In the genomic region with DNA sequence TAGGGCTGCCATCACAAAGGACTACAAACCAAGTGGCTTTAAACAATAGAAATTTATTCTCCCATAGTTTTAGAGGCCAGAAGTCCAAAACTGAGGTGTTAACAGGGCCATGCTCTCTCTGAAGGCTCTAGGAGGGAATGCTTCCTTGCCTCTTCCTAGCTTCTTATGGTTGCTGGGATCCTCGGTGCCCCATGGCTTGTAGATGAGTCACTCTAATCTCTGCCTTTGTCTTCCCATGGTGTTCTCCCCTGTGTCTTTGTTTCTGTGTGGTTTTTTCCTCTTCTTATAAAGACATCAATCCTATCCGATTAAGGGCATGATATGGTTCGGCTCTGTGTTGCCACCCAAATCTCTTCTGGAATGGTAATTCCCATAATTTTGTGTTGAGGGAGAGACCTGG, we compare ENCODE assay signal across 32 cellular contexts.
DNase-seq lines count a peak whose midpoint lies in the region; ATAC-seq and TF ChIP-seq lines count a peak whose summit lies in the region.
"Had no signal": no experiment of that assay in that cellular context is flagged by ENCODE, and none has a peak within 500 bp of the region (broad histone marks: within the 10 kb centered on the region; RNA-seq: fewer than 3 reads in every experiment).

No MANE protein-coding gene starts in this region.

- no peaks in the 10 kb centered on the region for H3K27me3 ChIP-seq in NT2/D1 (ENCODE audit: insufficient read depth, insufficient read length)
- H3K27me3 ChIP-seq in neural progenitor cell = no peaks in the 10 kb centered on the region
- H3K27me3 ChIP-seq in MM.1S (replicated peaks; ENCODE audit: insufficient read depth, low read length) = no peaks in the 10 kb centered on the region
- H3K27me3 ChIP-seq: adrenal gland, breast epithelium, right lobe of liver, stomach, uterus had no signal

- no peak overlapping the region for H3K27ac ChIP-seq in neural progenitor cell
- no peak overlapping the region for H3K27ac ChIP-seq in MM.1S (ENCODE audit: low read length)
- H3K27ac ChIP-seq: adrenal gland, breast epithelium, right lobe of liver, stomach, uterus had no signal

- H3K79me2 ChIP-seq in neural progenitor cell (ENCODE audit: low read depth) = no peaks in the 10 kb centered on the region
- no peaks in the 10 kb centered on the region for H3K79me2 ChIP-seq in MM.1S (ENCODE audit: low read length)

- H2AFZ ChIP-seq in neural progenitor cell (replicated peaks) (no peak overlapping the region), MM.1S (ENCODE audit: low read length) (no peak overlapping the region)

- H3K27ac Mint-ChIP-seq in chondrocyte (ENCODE audit: unreplicated experiment) (peak overlapping the region; percentile 15), neural progenitor cell (no peak overlapping the region), immature natural killer cell (no peak overlapping the region)
- H3K27ac Mint-ChIP-seq: activated CD4-positive, alpha-beta memory T cell treated with anti-CD3 and anti-CD28 coated beads, Interleukin-2, amount 10 ng/mL, durations not matched to agents 7 days and 5 days; activated naive CD4-positive, alpha-beta T cell treated with anti-CD3 and anti-CD28 coated beads for 36 hours; CD8-positive, alpha-beta memory T cell; memory B cell had no signal

- H3K9ac ChIP-seq in NT2/D1 (ENCODE audit: insufficient read length, low read depth) (no peak overlapping the region), neural progenitor cell (no peak overlapping the region), MM.1S (ENCODE audit: low read length) (no peak overlapping the region)

- no peaks in the 10 kb centered on the region for H3K4me1 ChIP-seq in NT2/D1 (ENCODE audit: insufficient read depth, insufficient read length)
- peaks cover 15% of the 10 kb centered on the region for H3K4me1 ChIP-seq in neural progenitor cell
- H3K4me1 ChIP-seq in MM.1S (ENCODE audit: low read length) = no peaks in the 10 kb centered on the region
- H3K4me1 ChIP-seq: breast epithelium, right lobe of liver, stomach, uterus had no signal

- H3K4me1 Mint-ChIP-seq in chondrocyte (ENCODE audit: low read depth) (peaks cover 69% of the 10 kb centered on the region), neural progenitor cell (peaks cover 12% of the 10 kb centered on the region), immature natural killer cell (no peaks in the 10 kb centered on the region)
- H3K4me1 Mint-ChIP-seq: activated CD4-positive, alpha-beta memory T cell treated with anti-CD3 and anti-CD28 coated beads, Interleukin-2, amount 10 ng/mL, durations not matched to agents 7 days and 5 days; CD8-positive, alpha-beta memory T cell; memory B cell; neural crest cell had no signal

- peaks cover 5% of the 10 kb centered on the region for H3F3A ChIP-seq in neural progenitor cell (ENCODE audit: low read depth)
- H3F3A ChIP-seq in MM.1S (ENCODE audit: insufficient read depth, low read length) = no peaks in the 10 kb centered on the region

- H3K36me3 Mint-ChIP-seq in chondrocyte (ENCODE audit: low read depth) = peaks cover 3% of the 10 kb centered on the region
- no peaks in the 10 kb centered on the region for H3K36me3 Mint-ChIP-seq in neural progenitor cell
- no peaks in the 10 kb centered on the region for H3K36me3 Mint-ChIP-seq in immature natural killer cell
- H3K36me3 Mint-ChIP-seq: CD8-positive, alpha-beta memory T cell; memory B cell had no signal

- H3K9me3 Mint-ChIP-seq in chondrocyte (ENCODE audit: low read depth) = peaks cover 11% of the 10 kb centered on the region
- peaks cover 10% of the 10 kb centered on the region for H3K9me3 Mint-ChIP-seq in neural progenitor cell
- H3K9me3 Mint-ChIP-seq in immature natural killer cell = peaks cover 0 to 4% (median 0%) of the 10 kb centered on the region in 6 donors
- H3K9me3 Mint-ChIP-seq: activated CD4-positive, alpha-beta memory T cell treated with anti-CD3 and anti-CD28 coated beads, Interleukin-2, amount 10 ng/mL, durations not matched to agents 7 days and 5 days; activated naive CD4-positive, alpha-beta T cell treated with anti-CD3 and anti-CD28 coated beads for 36 hours had no signal

- H3K4me3 ChIP-seq in NT2/D1 (ENCODE audit: insufficient read length, low read depth) (no peak overlapping the region), neural progenitor cell (no peak overlapping the region), MM.1S (ENCODE audit: low read length) (no peak overlapping the region)
- H3K4me3 ChIP-seq: adrenal gland, breast epithelium, right lobe of liver, stomach, uterus had no signal

- DNase-seq in EL (peak; percentile 34), NT2/D1 (ENCODE audit: low read depth, low spot score) (peak; percentile 18), chondrocyte (ENCODE audit: low spot score) (no peak), neural progenitor cell (ENCODE audit: low spot score) (peak; percentile 32), MM.1S (no peak), immature natural killer cell (no peak), inferior parietal cortex (ENCODE audit: extremely low spot score) (no peak)
- DNase-seq: ACHN; activated CD4-positive, alpha-beta memory T cell treated with anti-CD3 and anti-CD28 coated beads, Interleukin-2, amount 10 ng/mL, durations not matched to agents 7 days and 5 days; activated CD4-positive, alpha-beta T cell treated with anti-CD3 and anti-CD28 coated beads for 1 hour; activated CD8-positive, alpha-beta memory T cell treated with anti-CD3 and anti-CD28 coated beads, Interleukin-2, amount 50 U/mL, for 4 hours; activated naive CD4-positive, alpha-beta T cell treated with anti-CD3 and anti-CD28 coated beads for 36 hours; adrenal gland; CD8-positive, alpha-beta memory T cell; DMS 273 treated with DMSO at 0.1 percent for 48 hours; hypothalamus; NCI-H1092 treated with DMSO at 0.1 percent for 48 hours; NCI-H187; NCI-H2171 treated with DMSO at 0.1 percent for 48 hours; NCI-H524; NK-92 treated with Interleukin-12 subunit alpha and Interleukin-12 subunit beta, amount 100 ng/mL, for 24 hours; PC-3; right lobe of liver; stimulated activated CD4-positive, alpha-beta T cell treated with anti-CD3 and anti-CD28 coated beads, Interleukin-4, amount 100 ng/mL, for 1 hour; stomach; uterus had no signal

- H3K9me2 ChIP-seq in MM.1S (replicated peaks; ENCODE audit: insufficient read depth, low read length) = no peaks in the 10 kb centered on the region

- ATAC-seq in HG03196 (IDR thresholded peaks at IDR 0.05; ENCODE audit: unreplicated experiment) = no peak
- ATAC-seq: left lobe of liver, PC-3, right lobe of liver, Right ventricle myocardium inferior had no signal

- H3K27me3 Mint-ChIP-seq in chondrocyte (ENCODE audit: low read depth) (no peaks in the 10 kb centered on the region), neural progenitor cell (ENCODE audit: insufficient read depth, low read depth) (peaks cover 2% of the 10 kb centered on the region), immature natural killer cell (ENCODE audit: low read depth in 3 of 3) (peaks cover 0 to 3% (median 2%) of the 10 kb centered on the region in 3 donors)
- H3K27me3 Mint-ChIP-seq: activated CD4-positive, alpha-beta memory T cell treated with anti-CD3 and anti-CD28 coated beads, Interleukin-2, amount 10 ng/mL, durations not matched to agents 7 days and 5 days had no signal

- H3K36me3 ChIP-seq in NT2/D1 (ENCODE audit: insufficient read depth, insufficient read length, low read length) (no peaks in the 10 kb centered on the region), neural progenitor cell (no peaks in the 10 kb centered on the region), MM.1S (replicated peaks; ENCODE audit: insufficient read depth, low read length) (no peaks in the 10 kb centered on the region)
- H3K36me3 ChIP-seq: adrenal gland, breast epithelium, right lobe of liver, stomach, uterus had no signal

- H3K9me3 ChIP-seq in NT2/D1 (ENCODE audit: insufficient read depth, low read length) (no peaks in the 10 kb centered on the region), neural progenitor cell (ENCODE audit: low read depth) (no peaks in the 10 kb centered on the region), MM.1S (replicated peaks; ENCODE audit: insufficient read depth, low read length) (no peaks in the 10 kb centered on the region)
- H3K9me3 ChIP-seq: adrenal gland, breast epithelium, right lobe of liver, stomach, uterus had no signal

- TF ChIP-seq CTCF in chondrocyte (IDR thresholded peaks at IDR 0.05) = no peak
- no peak for TF ChIP-seq CTCF in neural progenitor cell (IDR thresholded peaks at IDR 0.05)
- no peak for TF ChIP-seq CTCF in MM.1S (IDR thresholded peaks at IDR 0.05; ENCODE audit: low read length)

- H3K4me2 ChIP-seq in neural progenitor cell (no peak overlapping the region), MM.1S (ENCODE audit: low read depth, low read length) (no peak overlapping the region)

- H4K20me1 ChIP-seq in neural progenitor cell (ENCODE audit: low read depth) = no peaks in the 10 kb centered on the region
- H4K20me1 ChIP-seq in MM.1S (ENCODE audit: insufficient read depth, low read length) = no peaks in the 10 kb centered on the region

- H3K4me3 Mint-ChIP-seq in chondrocyte (ENCODE audit: unreplicated experiment) (no peak overlapping the region), neural progenitor cell (no peak overlapping the region), immature natural killer cell (no peak overlapping the region)
- H3K4me3 Mint-ChIP-seq: activated CD4-positive, alpha-beta memory T cell treated with anti-CD3 and anti-CD28 coated beads, Interleukin-2, amount 10 ng/mL, durations not matched to agents 7 days and 5 days; activated naive CD4-positive, alpha-beta T cell treated with anti-CD3 and anti-CD28 coated beads for 36 hours; CD8-positive, alpha-beta memory T cell; memory B cell; neural crest cell had no signal

Comparison
In these comparisons a context has a peak if more than half of its experiments do, and no peak if none do; other contexts are left out.
1. DNase-seq: peak in EL (single experiment), NT2/D1 (single experiment) and neural progenitor cell (single experiment); none in chondrocyte (single experiment), MM.1S (single experiment), immature natural killer cell (0 of 3) and inferior parietal cortex (single experiment).